In genomic region chr10:79443338-79444242, GRCh38 we compare ENCODE assay signal across 1 cellular context.
TF ChIP-seq lines count a peak whose summit lies in the region.

No MANE protein-coding gene starts in this region.

TF ChIP-seq in IMR-90, 13 proteins besides CTCF, POLR2A, EP300 and RAD21:
- TF ChIP-seq MAFK (IDR thresholded peaks at IDR 0.05; ENCODE audit: low read depth, low read length), result no peak
- TF ChIP-seq SMC3 (IDR thresholded peaks at IDR 0.05; ENCODE audit: low read depth, low read length), result no peak
- TF ChIP-seq, protein P1, sequence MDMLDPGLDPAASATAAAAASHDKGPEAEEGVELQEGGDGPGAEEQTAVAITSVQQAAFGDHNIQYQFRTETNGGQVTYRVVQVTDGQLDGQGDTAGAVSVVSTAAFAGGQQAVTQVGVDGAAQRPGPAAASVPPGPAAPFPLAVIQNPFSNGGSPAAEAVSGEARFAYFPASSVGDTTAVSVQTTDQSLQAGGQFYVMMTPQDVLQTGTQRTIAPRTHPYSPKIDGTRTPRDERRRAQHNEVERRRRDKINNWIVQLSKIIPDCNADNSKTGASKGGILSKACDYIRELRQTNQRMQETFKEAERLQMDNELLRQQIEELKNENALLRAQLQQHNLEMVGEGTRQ (IDR thresholded peaks at IDR 0.05; ENCODE audit: low read depth, low read length), result no peak
- 0 out of 2 replicates have a peak, but pooled peaks have one; percentile 15 for TF ChIP-seq BHLHE40 (IDR thresholded peaks at IDR 0.05; ENCODE audit: low read depth, low read length)
- no peak for TF ChIP-seq NFE2L2 (IDR thresholded peaks at IDR 0.05; ENCODE audit: low read depth, low read length)
